ENCODE assay signal across 1 cellular context in the genomic region with DNA sequence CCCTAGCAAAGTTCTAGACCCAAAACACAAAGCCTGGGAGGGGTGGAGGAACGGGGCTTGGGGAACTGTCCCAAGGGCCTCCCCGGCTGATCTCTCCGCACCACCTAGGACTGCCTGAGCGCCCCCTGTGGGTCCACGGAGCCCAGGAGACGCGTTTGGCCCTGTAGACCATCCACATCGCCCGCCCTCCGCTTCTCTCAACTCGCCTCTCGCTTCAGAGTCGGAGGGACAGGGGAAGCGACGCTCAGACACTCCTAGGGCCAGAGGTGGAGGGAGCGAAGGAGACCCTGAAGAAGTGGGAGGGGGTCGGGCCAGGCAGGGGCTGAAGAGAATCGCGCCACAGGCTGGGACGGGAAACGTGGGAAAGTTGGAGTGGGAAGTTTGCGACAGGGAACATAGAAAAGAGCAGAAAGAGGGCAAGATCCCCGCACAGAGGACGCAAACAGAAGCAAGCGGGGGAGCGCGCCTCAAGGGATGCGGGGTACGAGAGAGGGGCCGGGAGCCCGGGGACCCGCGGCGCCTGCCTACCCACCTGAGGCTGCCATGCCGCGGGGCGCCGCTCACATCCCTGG.
TF ChIP-seq lines count a peak whose summit lies in the region.

No MANE protein-coding gene starts in this region.

TF ChIP-seq in HepG2, 621 proteins besides CTCF, POLR2A, EP300 and RAD21 (continued from another document):
- TF ChIP-seq, protein P1, sequence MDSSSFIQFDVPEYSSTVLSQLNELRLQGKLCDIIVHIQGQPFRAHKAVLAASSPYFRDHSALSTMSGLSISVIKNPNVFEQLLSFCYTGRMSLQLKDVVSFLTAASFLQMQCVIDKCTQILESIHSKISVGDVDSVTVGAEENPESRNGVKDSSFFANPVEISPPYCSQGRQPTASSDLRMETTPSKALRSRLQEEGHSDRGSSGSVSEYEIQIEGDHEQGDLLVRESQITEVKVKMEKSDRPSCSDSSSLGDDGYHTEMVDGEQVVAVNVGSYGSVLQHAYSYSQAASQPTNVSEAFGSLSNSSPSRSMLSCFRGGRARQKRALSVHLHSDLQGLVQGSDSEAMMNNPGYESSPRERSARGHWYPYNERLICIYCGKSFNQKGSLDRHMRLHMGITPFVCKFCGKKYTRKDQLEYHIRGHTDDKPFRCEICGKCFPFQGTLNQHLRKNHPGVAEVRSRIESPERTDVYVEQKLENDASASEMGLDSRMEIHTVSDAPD (CRISPR knock-in tag; IDR thresholded peaks at IDR 0.05) = no peak
- TF ChIP-seq ATM (IDR thresholded peaks at IDR 0.05; ENCODE audit: borderline replicate concordance) (no peak), DNMT3B (CRISPR knock-in tag; conservative IDR thresholded peaks at IDR 0.05) (no peak)
